Comparison of ENCODE assay signal across 8 cellular contexts in genomic region chr15:64093627-64094417, GRCh38. TPM values are rescaled to one million over a fixed set of nuclear protein-coding genes. Genes with fewer than 3 reads are reported as not detected.
DNase-seq lines count a peak whose midpoint lies in the region; ATAC-seq and TF ChIP-seq lines count a peak whose summit lies in the region.

Gene CIAO2A, minus strand, starts transcription at chr15:64093838. Its CDS starts 70 bp downstream, at chr15:64093768.

- H3K4me3 Mint-ChIP-seq in activated B cell treated with CpG ODN at 0.5 μM for 24 hours = peak within 1 kb of the TSS; percentile 99
- peak within 1 kb of the TSS; percentile 100 for H3K4me3 Mint-ChIP-seq in central memory CD8-positive, alpha-beta T cell

- POLR2A ChIA-PET in activated B cell treated with CpG ODN at 0.5 μM for 24 hours (lab: Charles Lee) = interaction anchor here (0.5 to 5.4 kb wide), 26 partner anchors 8 to 1772 kb away, joined by 3 to 78 read pairs (median 5); partner anchors contain the start of genes HERC1, INTS14, PPIB and RNU5B-1

- TF ChIP-seq CTCF in activated B cell treated with CpG ODN at 0.5 μM for 24 hours (IDR thresholded peaks at IDR 0.05) = no peak
- TF ChIP-seq CTCF in spleen (IDR thresholded peaks at IDR 0.05 in 8 of 11, conservative IDR thresholded peaks at IDR 0.05 in 3 of 11) = peak in 2 of 11 experiments; percentile 22 to 25

- H3K4me3 ChIP-seq in spleen = peak within 1 kb of the TSS; percentile 72 to 95 (median 83)

- H3K27ac ChIP-seq in spleen = peak within 1 kb of the TSS; percentile 88 to 97 (median 94)

- H3K4me1 Mint-ChIP-seq in activated B cell treated with CpG ODN at 0.5 μM for 24 hours = peaks cover 93% of the 10 kb centered on the region
- peaks cover 82% of the 10 kb centered on the region for H3K4me1 Mint-ChIP-seq in central memory CD8-positive, alpha-beta T cell

- in situ Hi-C loops in GM18951 (cut with MboI; ENCODE audit: low sequenced_read_pairs, unreplicated experiment) = no loop called here

- ATAC-seq in HG03196 (IDR thresholded peaks at IDR 0.05; ENCODE audit: unreplicated experiment) = peak; percentile 56
- ATAC-seq in activated B cell treated with CpG ODN at 0.5 μM for 24 hours (ENCODE audit: low read depth) = peak; percentile 72
- peak; percentile 72 for ATAC-seq in central memory CD8-positive, alpha-beta T cell (replicated peaks; ENCODE audit: extremely low read depth, poor library complexity, severe bottlenecking)

- H3K4me1 ChIP-seq in spleen = peaks cover 49 to 89% (median 83%) of the 10 kb centered on the region in 6 donors

- H3K27me3 Mint-ChIP-seq in activated B cell treated with CpG ODN at 0.5 μM for 24 hours = no peaks in the 10 kb centered on the region
- no peaks in the 10 kb centered on the region for H3K27me3 Mint-ChIP-seq in central memory CD8-positive, alpha-beta T cell

- no peaks in the 10 kb centered on the region for H3K27me3 ChIP-seq in spleen (replicated peaks in 1 of 7)

- intact Hi-C loops in activated B cell treated with CpG ODN at 0.5 μM for 24 hours (cut with micrococcal nuclease) (loop anchor here (1.0 to 10.0 kb wide), 10 partner anchors 59 to 1701 kb away; partner anchors contain the start of genes APH1B, DENND4A, LACTB and PCLAF), spleen (cut with DNase I; ENCODE audit: low total_unique reads) (no loop called here)

- peak within 1 kb of the TSS; percentile 98 for H3K27ac Mint-ChIP-seq in activated B cell treated with CpG ODN at 0.5 μM for 24 hours
- peak within 1 kb of the TSS; percentile 98 for H3K27ac Mint-ChIP-seq in central memory CD8-positive, alpha-beta T cell (ENCODE audit: low read depth)

- WGBS in spleen, 5 donors = 0 to 1% (median 0%) methylated on average over 37 to 41 of the region's 41 CpGs

- DNase-seq in AG08396 (ENCODE audit: low spot score) (peak; percentile 91), NCI-H345 (lab: John Stamatoyannopoulos, UW) (peak; percentile 97), activated B cell treated with CpG ODN at 0.5 μM for 24 hours (peak; percentile 78), inferior parietal cortex (ENCODE audit: extremely low spot score) (peak; percentile 99), spleen (peak; percentile 96)
- DNase-seq in central memory CD8-positive, alpha-beta T cell (ENCODE audit: low spot score in 2 of 2) = peak; percentile 76 to 84

- no peaks in the 10 kb centered on the region for H3K9me3 ChIP-seq in spleen

- peak; percentile 68 for TF ChIP-seq POLR2A in GM18951 (IDR thresholded peaks at IDR 0.05; ENCODE audit: extremely low read depth, insufficient read depth, insufficient read length)
- TF ChIP-seq POLR2A in spleen (IDR thresholded peaks at IDR 0.05) = peak in 2 of 3 donors; percentile 13 to 43

- no peaks in the 10 kb centered on the region for H3K9me3 Mint-ChIP-seq in activated B cell treated with CpG ODN at 0.5 μM for 24 hours
- H3K9me3 Mint-ChIP-seq in central memory CD8-positive, alpha-beta T cell = no peaks in the 10 kb centered on the region

- peaks cover 0 to 5% (median under 1%) of the 10 kb centered on the region in 6 donors for H3K36me3 ChIP-seq in spleen

- peaks cover 25% of the 10 kb centered on the region for H3K36me3 Mint-ChIP-seq in activated B cell treated with CpG ODN at 0.5 μM for 24 hours (ENCODE audit: low read depth)
- peaks cover 17% of the 10 kb centered on the region for H3K36me3 Mint-ChIP-seq in central memory CD8-positive, alpha-beta T cell (ENCODE audit: insufficient read depth)

- CTCF ChIA-PET in activated B cell treated with CpG ODN at 0.5 μM for 24 hours (lab: Charles Lee) = interaction anchor here (0.9 to 2.3 kb wide), 8 partner anchors 11 to 342 kb away, joined by 3 to 14 read pairs (median 4); no protein-coding TSS in a partner anchor

RNA-seq across cellular contexts. Expression of gene CIAO2A, which starts in this region (rescaled TPM):
- total RNA-seq in activated B cell treated with CpG ODN at 0.5 μM for 24 hours = 58.4 and 63.2 TPM in 2 replicates
- total RNA-seq in spleen = 100 to 1,000 TPM in 1 of 7 donors, 10 to 100 TPM in 6; 42.2 to 112 (median 53.4) TPM
- polyA plus RNA-seq in spleen = 100 to 1,000 TPM; 109 to 129 (median 122) TPM

Comparison
In these comparisons a context has a peak if more than half of its experiments do, and no peak if none do; other contexts are left out.
1. Peak in every context shown above with its lines: DNase-seq, ATAC-seq, H3K4me3 ChIP-seq and H3K27ac ChIP-seq.